ENCODE assay signal across 22 cellular contexts in the genomic region with DNA sequence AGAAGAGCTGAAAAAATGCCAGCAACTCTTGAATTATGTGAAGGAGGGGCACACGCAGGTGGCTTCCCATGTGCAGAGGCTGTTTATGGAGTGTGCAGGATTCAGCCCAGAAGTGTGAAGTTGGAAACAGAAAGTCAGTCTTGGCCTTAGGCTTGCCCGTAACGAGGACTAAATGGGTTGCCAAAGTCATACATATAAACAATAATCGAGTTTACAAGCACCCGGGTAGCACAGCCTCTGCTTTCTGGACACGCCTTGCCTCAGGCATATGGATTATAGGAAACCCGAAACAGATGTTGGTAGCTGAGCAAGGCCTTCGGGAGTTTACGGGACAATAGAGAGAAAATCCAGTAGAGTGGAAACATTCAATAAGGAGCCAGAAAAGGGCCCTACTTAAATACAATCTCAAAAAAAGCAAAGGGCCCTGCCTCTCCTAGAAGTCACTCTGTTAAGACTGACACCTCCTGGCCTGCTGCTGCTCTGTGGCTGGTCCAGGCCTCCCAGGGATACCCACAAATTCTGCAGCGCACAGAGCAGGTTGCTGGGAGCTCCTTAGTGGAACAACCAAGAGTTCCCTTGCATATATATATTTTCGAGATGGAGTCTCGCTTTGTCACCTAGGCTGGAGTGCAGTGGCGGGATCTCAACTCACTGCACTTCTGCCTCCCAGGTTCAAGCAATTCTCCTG. TPM values are rescaled to one million over a fixed set of nuclear protein-coding genes. Genes with fewer than 3 reads are reported as not detected.
DNase-seq lines count a peak whose midpoint lies in the region; ATAC-seq and TF ChIP-seq lines count a peak whose summit lies in the region.
"Had no signal": no experiment of that assay in that cellular context is flagged by ENCODE, and none has a peak within 500 bp of the region (broad histone marks: within the 10 kb centered on the region; RNA-seq: fewer than 3 reads in every experiment).

No MANE protein-coding gene starts in this region.

- H3K36me3 Mint-ChIP-seq in CD8-positive, alpha-beta T cell: no peaks in the 10 kb centered on the region

- H3K36me3 ChIP-seq in BE2C: no peaks in the 10 kb centered on the region
- H3K36me3 ChIP-seq in HEK293 (ENCODE audit: control insufficient read depth in 2 of 2, insufficient read depth in 1 of 2, low read length in 2 of 2): no peaks in the 10 kb centered on the region
- H3K36me3 ChIP-seq in CD8-positive, alpha-beta T cell (ENCODE audit: insufficient read depth, low read length): no peaks in the 10 kb centered on the region
- H3K36me3 ChIP-seq: spleen, vagina had no signal

- CTCF ChIA-PET in HEK293 (lab: Yijun Ruan, JAX): interaction anchor here (0.6 to 0.8 kb wide), 2 partner anchors 94 to 1299 kb away, joined by 4 read pairs; no protein-coding TSS in a partner anchor
- CTCF ChIA-PET in CD8-positive, alpha-beta T cell (lab: Charles Lee): interaction anchor here (0.7 kb wide), 1 partner anchor 15 kb away, joined by 3 read pairs; no protein-coding TSS in a partner anchor

- H3K4me3 ChIP-seq in BE2C (ENCODE audit: low read depth, low read length) (no peak overlapping the region), HEK293 (ENCODE audit: low read depth, low read length) (no peak overlapping the region)
- no peak overlapping the region for H3K4me3 ChIP-seq in CD8-positive, alpha-beta T cell (ENCODE audit: low read depth, low read length)
- H3K4me3 ChIP-seq: spleen, vagina had no signal

- H3K4me3 Mint-ChIP-seq in CD8-positive, alpha-beta T cell: no peak overlapping the region
- H3K4me3 Mint-ChIP-seq: central memory CD8-positive, alpha-beta T cell; nephron had no signal

- no peaks in the 10 kb centered on the region for H3K9me3 Mint-ChIP-seq in CD8-positive, alpha-beta T cell
- H3K9me3 Mint-ChIP-seq: central memory CD8-positive, alpha-beta T cell; nephron had no signal

- no peaks in the 10 kb centered on the region for H3K9me3 ChIP-seq in BE2C
- H3K9me3 ChIP-seq in HEK293 (ENCODE audit: control insufficient read depth, insufficient read depth, low read depth, low read length): no peaks in the 10 kb centered on the region
- H3K9me3 ChIP-seq in CD8-positive, alpha-beta T cell (ENCODE audit: low read length): no peaks in the 10 kb centered on the region
- H3K9me3 ChIP-seq: spleen, vagina had no signal

- POLR2A ChIA-PET in HEK293 (lab: Yijun Ruan, JAX): interaction anchor here (0.6 kb wide), 1 partner anchor 454 kb away, joined by 3 read pairs; no protein-coding TSS in a partner anchor
- POLR2A ChIA-PET in CD8-positive, alpha-beta T cell (lab: Charles Lee): no interaction called here

- no peaks in the 10 kb centered on the region for H3K4me1 ChIP-seq in BE2C
- H3K4me1 ChIP-seq in HEK293 (ENCODE audit: control insufficient read depth, insufficient read depth, low read length): peaks cover 4% of the 10 kb centered on the region
- H3K4me1 ChIP-seq in CD8-positive, alpha-beta T cell (ENCODE audit: insufficient read depth, low read length): peaks cover 9% of the 10 kb centered on the region

- no peaks in the 10 kb centered on the region for H3K27me3 Mint-ChIP-seq in CD8-positive, alpha-beta T cell (ENCODE audit: low read depth)
- H3K27me3 Mint-ChIP-seq: central memory CD8-positive, alpha-beta T cell had no signal

- H3K27ac ChIP-seq in HEK293 (ENCODE audit: extremely low read depth, low read depth, low read length): 0 out of 2 replicates have a peak overlapping the region, but pooled peaks have one; percentile 18
- H3K27ac ChIP-seq in CD8-positive, alpha-beta T cell (ENCODE audit: low read depth, low read length): no peak overlapping the region
- H3K27ac ChIP-seq: C4-2B, RWPE1, spleen, vagina had no signal

- peak; percentile 50 for DNase-seq in BE2C
- DNase-seq in iris pigment epithelial cell (ENCODE audit: low read depth): peak; percentile 5
- DNase-seq in CD8-positive, alpha-beta T cell: no peak
- no peak for DNase-seq in NOMO-1 treated with dmso at 0.1 percent for 144 hours (lab: John Stamatoyannopoulos, UW; ENCODE audit: unreplicated experiment)
- DNase-seq: activated CD4-positive, alpha-beta T cell treated with anti-CD3 and anti-CD28 coated beads, Interleukin-2, amount 50 U/mL, for 1 hour; anterior cingulate cortex; effector memory CD4-positive, alpha-beta T cell; hippocampal formation; mesendoderm; NCI-H2107; NCI-H82; posterior cingulate gyrus; spleen had no signal

- intact Hi-C loops in CD8-positive, alpha-beta T cell (cut with DNase I, micrococcal nuclease): no loop called here

- peaks cover 6% of the 10 kb centered on the region for H3K4me1 Mint-ChIP-seq in CD8-positive, alpha-beta T cell (ENCODE audit: low read depth)

- no peak overlapping the region for H3K27ac Mint-ChIP-seq in CD8-positive, alpha-beta T cell
- H3K27ac Mint-ChIP-seq: nephron had no signal

- no peaks in the 10 kb centered on the region for H3K27me3 ChIP-seq in BE2C
- no peaks in the 10 kb centered on the region for H3K27me3 ChIP-seq in CD8-positive, alpha-beta T cell (ENCODE audit: insufficient read depth, low read length)
- H3K27me3 ChIP-seq: vagina had no signal

- ATAC-seq in SK-N-SH treated with all-trans-retinoic acid at 6 μM for 48 hours (no peak; the same call in 2 of the 3 replicates), HG02571 (IDR thresholded peaks at IDR 0.05; ENCODE audit: unreplicated experiment) (no peak)
- ATAC-seq in CD8-positive, alpha-beta T cell: no peak

- TF ChIP-seq CTCF in BE2C (IDR thresholded peaks at IDR 0.05; ENCODE audit: low read depth, low read length): no peak
- TF ChIP-seq CTCF in HEK293 (tag by site-specific recombination; IDR thresholded peaks at IDR 0.05): no peak
- TF ChIP-seq CTCF in CD8-positive, alpha-beta T cell (IDR thresholded peaks at IDR 0.05): no peak

TF ChIP-seq in HEK293, 187 proteins besides CTCF, POLR2A, EP300 and RAD21 (continues in another document):
- TF ChIP-seq ZBTB17 (tag by site-specific recombination; IDR thresholded peaks at IDR 0.05) (0 out of 2 replicates have a peak, but pooled peaks have one; percentile 23), TCF7L2 (IDR thresholded peaks at IDR 0.05; ENCODE audit: borderline replicate concordance, low read depth, low read length) (no peak), ZBTB20 (tag by site-specific recombination; IDR thresholded peaks at IDR 0.05) (peak; percentile 62), ZNF394 (tag by site-specific recombination; IDR thresholded peaks at IDR 0.05; ENCODE audit: borderline replicate concordance) (no peak), GLIS1 (tag by site-specific recombination; IDR thresholded peaks at IDR 0.05) (no peak), ZNF214 (tag by site-specific recombination; IDR thresholded peaks at IDR 0.05; ENCODE audit: borderline replicate concordance) (no peak)
- TF ChIP-seq, protein P1, sequence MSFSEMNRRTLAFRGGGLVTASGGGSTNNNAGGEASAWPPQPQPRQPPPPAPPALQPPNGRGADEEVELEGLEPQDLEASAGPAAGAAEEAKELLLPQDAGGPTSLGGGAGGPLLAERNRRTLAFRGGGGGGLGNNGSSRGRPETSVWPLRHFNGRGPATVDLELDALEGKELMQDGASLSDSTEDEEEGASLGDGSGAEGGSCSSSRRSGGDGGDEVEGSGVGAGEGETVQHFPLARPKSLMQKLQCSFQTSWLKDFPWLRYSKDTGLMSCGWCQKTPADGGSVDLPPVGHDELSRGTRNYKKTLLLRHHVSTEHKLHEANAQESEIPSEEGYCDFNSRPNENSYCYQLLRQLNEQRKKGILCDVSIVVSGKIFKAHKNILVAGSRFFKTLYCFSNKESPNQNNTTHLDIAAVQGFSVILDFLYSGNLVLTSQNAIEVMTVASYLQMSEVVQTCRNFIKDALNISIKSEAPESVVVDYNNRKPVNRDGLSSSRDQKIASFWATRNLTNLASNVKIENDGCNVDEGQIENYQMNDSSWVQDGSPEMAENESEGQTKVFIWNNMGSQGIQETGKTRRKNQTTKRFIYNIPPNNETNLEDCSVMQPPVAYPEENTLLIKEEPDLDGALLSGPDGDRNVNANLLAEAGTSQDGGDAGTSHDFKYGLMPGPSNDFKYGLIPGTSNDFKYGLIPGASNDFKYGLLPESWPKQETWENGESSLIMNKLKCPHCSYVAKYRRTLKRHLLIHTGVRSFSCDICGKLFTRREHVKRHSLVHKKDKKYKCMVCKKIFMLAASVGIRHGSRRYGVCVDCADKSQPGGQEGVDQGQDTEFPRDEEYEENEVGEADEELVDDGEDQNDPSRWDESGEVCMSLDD (tag by site-specific recombination; IDR thresholded peaks at IDR 0.05): no peak

TF ChIP-seq in SK-N-SH treated with all-trans-retinoic acid at 6 μM for 48 hours, 23 proteins besides CTCF, POLR2A, EP300 and RAD21 (continues in another document):
- TF ChIP-seq RARB (CRISPR knock-in tag; IDR thresholded peaks at IDR 0.05) (no peak), TSHZ2 (CRISPR knock-in tag; IDR thresholded peaks at IDR 0.05) (peak; percentile 18; the same call in 1 of the 2 replicates), TOX (CRISPR knock-in tag; IDR thresholded peaks at IDR 0.05; ENCODE audit: borderline replicate concordance) (no peak), TCF4 (CRISPR knock-in tag; IDR thresholded peaks at IDR 0.05; ENCODE audit: borderline replicate concordance) (peak; percentile 89)

RNA-seq across cellular contexts. Expression of gene SMKR1, which starts 48.5 kb away (rescaled TPM):
- polyA plus RNA-seq in BE2C (2012; ENCODE audit: insufficient read depth, insufficient read length, low read depth): 0.43 TPM
- total RNA-seq in CD8-positive, alpha-beta T cell: under 1 TPM; 0.56 to 0.68 TPM
- total RNA-seq: kidney epithelial cell, vagina had no signal

Comparison
In these comparisons a context has a peak if more than half of its experiments do, and no peak if none do; other contexts are left out.
1. DNase-seq: peak in BE2C (single experiment) and iris pigment epithelial cell (single experiment); none in CD8-positive, alpha-beta T cell (0 of 7) and NOMO-1 treated with dmso at 0.1 percent for 144 hours (single experiment).